In genomic region chr11:92867913-92868619, GRCh38 we compare ENCODE assay signal across 1 cellular context.
TF ChIP-seq lines count a peak whose summit lies in the region.

No MANE protein-coding gene starts in this region.

TF ChIP-seq in HEK293, 187 proteins besides CTCF, POLR2A, EP300 and RAD21 (continued from another document):
- TF ChIP-seq, protein P1, sequence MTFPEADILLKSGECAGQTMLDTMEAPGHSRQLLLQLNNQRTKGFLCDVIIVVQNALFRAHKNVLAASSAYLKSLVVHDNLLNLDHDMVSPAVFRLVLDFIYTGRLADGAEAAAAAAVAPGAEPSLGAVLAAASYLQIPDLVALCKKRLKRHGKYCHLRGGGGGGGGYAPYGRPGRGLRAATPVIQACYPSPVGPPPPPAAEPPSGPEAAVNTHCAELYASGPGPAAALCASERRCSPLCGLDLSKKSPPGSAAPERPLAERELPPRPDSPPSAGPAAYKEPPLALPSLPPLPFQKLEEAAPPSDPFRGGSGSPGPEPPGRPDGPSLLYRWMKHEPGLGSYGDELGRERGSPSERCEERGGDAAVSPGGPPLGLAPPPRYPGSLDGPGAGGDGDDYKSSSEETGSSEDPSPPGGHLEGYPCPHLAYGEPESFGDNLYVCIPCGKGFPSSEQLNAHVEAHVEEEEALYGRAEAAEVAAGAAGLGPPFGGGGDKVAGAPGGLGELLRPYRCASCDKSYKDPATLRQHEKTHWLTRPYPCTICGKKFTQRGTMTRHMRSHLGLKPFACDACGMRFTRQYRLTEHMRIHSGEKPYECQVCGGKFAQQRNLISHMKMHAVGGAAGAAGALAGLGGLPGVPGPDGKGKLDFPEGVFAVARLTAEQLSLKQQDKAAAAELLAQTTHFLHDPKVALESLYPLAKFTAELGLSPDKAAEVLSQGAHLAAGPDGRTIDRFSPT (tag by site-specific recombination; IDR thresholded peaks at IDR 0.05) = no peak
- TF ChIP-seq ZNF114 (tag by site-specific recombination; IDR thresholded peaks at IDR 0.05) (no peak), ZNF366 (tag by site-specific recombination; conservative IDR thresholded peaks at IDR 0.05) (peak; percentile 62), KLF8 (tag by site-specific recombination; IDR thresholded peaks at IDR 0.05) (peak; percentile 57; the same call in 1 of the 2 replicates), ZNF248 (tag by site-specific recombination; IDR thresholded peaks at IDR 0.05) (no peak), GLI4 (tag by site-specific recombination; IDR thresholded peaks at IDR 0.05) (no peak), ZNF529 (tag by site-specific recombination; IDR thresholded peaks at IDR 0.05; ENCODE audit: insufficient replicate concordance) (no peak), YY1 (tag by site-specific recombination; IDR thresholded peaks at IDR 0.05) (peak; percentile 80), REPIN1 (tag by site-specific recombination; IDR thresholded peaks at IDR 0.05; ENCODE audit: low read depth) (no peak), ZFP69B (tag by site-specific recombination; IDR thresholded peaks at IDR 0.05) (no peak), ATF2 (tag by site-specific recombination; IDR thresholded peaks at IDR 0.05; ENCODE audit: low read depth) (0 out of 2 replicates have a peak, but pooled peaks have one; percentile 20), ZNF521 (tag by site-specific recombination; IDR thresholded peaks at IDR 0.05) (no peak), IKZF3 (tag by site-specific recombination; IDR thresholded peaks at IDR 0.05) (peak; percentile 92), ZNF302 (tag by site-specific recombination; IDR thresholded peaks at IDR 0.05; ENCODE audit: low read depth) (no peak), ZNF157 (tag by site-specific recombination; IDR thresholded peaks at IDR 0.05) (no peak), ZNF514 (tag by site-specific recombination; IDR thresholded peaks at IDR 0.05) (no peak), ZNF830 (tag by site-specific recombination; IDR thresholded peaks at IDR 0.05; ENCODE audit: low read depth) (no peak), ZNF202 (tag by site-specific recombination; IDR thresholded peaks at IDR 0.05; ENCODE audit: borderline replicate concordance) (no peak), ZNF174 (tag by site-specific recombination; IDR thresholded peaks at IDR 0.05) (no peak), ZNF148 (tag by site-specific recombination; IDR thresholded peaks at IDR 0.05; ENCODE audit: borderline replicate concordance) (no peak), ZEB2 (tag by site-specific recombination; IDR thresholded peaks at IDR 0.05) (peak; percentile 96), ZNF146 (tag by site-specific recombination; IDR thresholded peaks at IDR 0.05) (0 out of 2 replicates have a peak, but pooled peaks have one; percentile 22), ZNF548 (tag by site-specific recombination; IDR thresholded peaks at IDR 0.05) (no peak), ZNF530 (tag by site-specific recombination; IDR thresholded peaks at IDR 0.05; ENCODE audit: low read depth) (no peak), YY2 (tag by site-specific recombination; IDR thresholded peaks at IDR 0.05) (no peak), HOXC10 (CRISPR knock-in tag; IDR thresholded peaks at IDR 0.05) (no peak), BCL11A (tag by site-specific recombination; IDR thresholded peaks at IDR 0.05; ENCODE audit: low read depth) (peak; percentile 91), ZNF624 (tag by site-specific recombination; IDR thresholded peaks at IDR 0.05) (no peak), ZNF473 (tag by site-specific recombination; IDR thresholded peaks at IDR 0.05) (no peak), ZBTB8A (tag by site-specific recombination; IDR thresholded peaks at IDR 0.05) (peak; percentile 72), ZNF404 (tag by site-specific recombination; IDR thresholded peaks at IDR 0.05) (no peak), ZNF350 (tag by site-specific recombination; IDR thresholded peaks at IDR 0.05) (no peak), KLF9 (tag by site-specific recombination; IDR thresholded peaks at IDR 0.05; ENCODE audit: low read depth) (no peak; the same call in 1 of the 2 replicates)
- TF ChIP-seq, protein P2, sequence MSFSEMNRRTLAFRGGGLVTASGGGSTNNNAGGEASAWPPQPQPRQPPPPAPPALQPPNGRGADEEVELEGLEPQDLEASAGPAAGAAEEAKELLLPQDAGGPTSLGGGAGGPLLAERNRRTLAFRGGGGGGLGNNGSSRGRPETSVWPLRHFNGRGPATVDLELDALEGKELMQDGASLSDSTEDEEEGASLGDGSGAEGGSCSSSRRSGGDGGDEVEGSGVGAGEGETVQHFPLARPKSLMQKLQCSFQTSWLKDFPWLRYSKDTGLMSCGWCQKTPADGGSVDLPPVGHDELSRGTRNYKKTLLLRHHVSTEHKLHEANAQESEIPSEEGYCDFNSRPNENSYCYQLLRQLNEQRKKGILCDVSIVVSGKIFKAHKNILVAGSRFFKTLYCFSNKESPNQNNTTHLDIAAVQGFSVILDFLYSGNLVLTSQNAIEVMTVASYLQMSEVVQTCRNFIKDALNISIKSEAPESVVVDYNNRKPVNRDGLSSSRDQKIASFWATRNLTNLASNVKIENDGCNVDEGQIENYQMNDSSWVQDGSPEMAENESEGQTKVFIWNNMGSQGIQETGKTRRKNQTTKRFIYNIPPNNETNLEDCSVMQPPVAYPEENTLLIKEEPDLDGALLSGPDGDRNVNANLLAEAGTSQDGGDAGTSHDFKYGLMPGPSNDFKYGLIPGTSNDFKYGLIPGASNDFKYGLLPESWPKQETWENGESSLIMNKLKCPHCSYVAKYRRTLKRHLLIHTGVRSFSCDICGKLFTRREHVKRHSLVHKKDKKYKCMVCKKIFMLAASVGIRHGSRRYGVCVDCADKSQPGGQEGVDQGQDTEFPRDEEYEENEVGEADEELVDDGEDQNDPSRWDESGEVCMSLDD (tag by site-specific recombination; IDR thresholded peaks at IDR 0.05) = no peak
- TF ChIP-seq, protein P3, sequence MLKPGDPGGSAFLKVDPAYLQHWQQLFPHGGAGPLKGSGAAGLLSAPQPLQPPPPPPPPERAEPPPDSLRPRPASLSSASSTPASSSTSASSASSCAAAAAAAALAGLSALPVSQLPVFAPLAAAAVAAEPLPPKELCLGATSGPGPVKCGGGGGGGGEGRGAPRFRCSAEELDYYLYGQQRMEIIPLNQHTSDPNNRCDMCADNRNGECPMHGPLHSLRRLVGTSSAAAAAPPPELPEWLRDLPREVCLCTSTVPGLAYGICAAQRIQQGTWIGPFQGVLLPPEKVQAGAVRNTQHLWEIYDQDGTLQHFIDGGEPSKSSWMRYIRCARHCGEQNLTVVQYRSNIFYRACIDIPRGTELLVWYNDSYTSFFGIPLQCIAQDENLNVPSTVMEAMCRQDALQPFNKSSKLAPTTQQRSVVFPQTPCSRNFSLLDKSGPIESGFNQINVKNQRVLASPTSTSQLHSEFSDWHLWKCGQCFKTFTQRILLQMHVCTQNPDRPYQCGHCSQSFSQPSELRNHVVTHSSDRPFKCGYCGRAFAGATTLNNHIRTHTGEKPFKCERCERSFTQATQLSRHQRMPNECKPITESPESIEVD (tag by site-specific recombination; IDR thresholded peaks at IDR 0.05) = peak; percentile 99
- TF ChIP-seq, protein P4, sequence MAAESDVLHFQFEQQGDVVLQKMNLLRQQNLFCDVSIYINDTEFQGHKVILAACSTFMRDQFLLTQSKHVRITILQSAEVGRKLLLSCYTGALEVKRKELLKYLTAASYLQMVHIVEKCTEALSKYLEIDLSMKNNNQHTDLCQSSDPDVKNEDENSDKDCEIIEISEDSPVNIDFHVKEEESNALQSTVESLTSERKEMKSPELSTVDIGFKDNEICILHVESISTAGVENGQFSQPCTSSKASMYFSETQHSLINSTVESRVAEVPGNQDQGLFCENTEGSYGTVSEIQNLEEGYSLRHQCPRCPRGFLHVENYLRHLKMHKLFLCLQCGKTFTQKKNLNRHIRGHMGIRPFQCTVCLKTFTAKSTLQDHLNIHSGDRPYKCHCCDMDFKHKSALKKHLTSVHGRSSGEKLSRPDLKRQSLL (tag by site-specific recombination; IDR thresholded peaks at IDR 0.05) = no peak; the same call in 1 of the 2 replicates
- TF ChIP-seq, protein P5, sequence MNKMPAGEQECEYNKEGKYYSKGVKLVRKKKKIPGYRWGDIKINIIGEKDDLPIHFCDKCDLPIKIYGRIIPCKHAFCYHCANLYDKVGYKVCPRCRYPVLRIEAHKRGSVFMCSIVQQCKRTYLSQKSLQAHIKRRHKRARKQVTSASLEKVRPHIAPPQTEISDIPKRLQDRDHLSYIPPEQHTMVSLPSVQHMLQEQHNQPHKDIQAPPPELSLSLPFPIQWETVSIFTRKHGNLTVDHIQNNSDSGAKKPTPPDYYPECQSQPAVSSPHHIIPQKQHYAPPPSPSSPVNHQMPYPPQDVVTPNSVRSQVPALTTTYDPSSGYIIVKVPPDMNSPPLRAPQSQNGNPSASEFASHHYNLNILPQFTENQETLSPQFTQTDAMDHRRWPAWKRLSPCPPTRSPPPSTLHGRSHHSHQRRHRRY (tag by site-specific recombination; IDR thresholded peaks at IDR 0.05) = peak; percentile 39; the same call in 1 of the 2 replicates
- TF ChIP-seq, protein P6, sequence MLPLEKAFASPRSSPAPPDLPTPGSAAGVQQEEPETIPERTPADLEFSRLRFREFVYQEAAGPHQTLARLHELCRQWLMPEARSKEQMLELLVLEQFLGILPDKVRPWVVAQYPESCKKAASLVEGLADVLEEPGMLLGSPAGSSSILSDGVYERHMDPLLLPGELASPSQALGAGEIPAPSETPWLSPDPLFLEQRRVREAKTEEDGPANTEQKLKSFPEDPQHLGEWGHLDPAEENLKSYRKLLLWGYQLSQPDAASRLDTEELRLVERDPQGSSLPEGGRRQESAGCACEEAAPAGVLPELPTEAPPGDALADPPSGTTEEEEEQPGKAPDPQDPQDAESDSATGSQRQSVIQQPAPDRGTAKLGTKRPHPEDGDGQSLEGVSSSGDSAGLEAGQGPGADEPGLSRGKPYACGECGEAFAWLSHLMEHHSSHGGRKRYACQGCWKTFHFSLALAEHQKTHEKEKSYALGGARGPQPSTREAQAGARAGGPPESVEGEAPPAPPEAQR (tag by site-specific recombination; IDR thresholded peaks at IDR 0.05) = no peak
